15 cellular contexts compared by ENCODE assay signal in the genomic region with DNA sequence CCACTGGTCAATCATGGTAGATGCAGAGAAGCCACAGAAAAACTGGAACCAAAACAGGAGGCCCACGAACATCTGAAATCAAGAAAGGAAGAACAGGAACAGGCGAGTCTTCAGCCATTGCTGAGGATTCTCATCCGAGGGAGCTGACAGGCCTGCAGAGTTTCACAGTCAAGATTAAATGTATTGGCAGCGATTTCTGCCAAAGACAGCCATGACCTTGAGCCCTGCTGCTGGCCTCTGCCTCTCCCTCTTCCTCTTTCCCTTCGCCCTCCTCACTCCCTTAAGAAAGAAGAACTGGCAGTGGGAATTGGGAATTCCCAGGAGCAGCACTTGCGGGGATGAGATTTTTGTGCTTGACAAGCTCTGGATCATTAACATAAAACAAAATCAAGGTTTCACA.
DNase-seq lines count a peak whose midpoint lies in the region; ATAC-seq and TF ChIP-seq lines count a peak whose summit lies in the region.
"Had no signal": no experiment of that assay in that cellular context is flagged by ENCODE, and none has a peak within 500 bp of the region (broad histone marks: within the 10 kb centered on the region; RNA-seq: fewer than 3 reads in every experiment).

No MANE protein-coding gene starts in this region.

- DNase-seq in RWPE2 (ENCODE audit: low spot score) (peak; percentile 28), chondrocyte (ENCODE audit: low spot score) (no peak), lower lobe of right lung (no peak), lower leg skin (ENCODE audit: low spot score in 2 of 2) (no peak), NCI-H226 (no peak), breast epithelium (ENCODE audit: low spot score in 2 of 2) (no peak)
- DNase-seq: ACHN; CD4-positive, CD25-positive, alpha-beta regulatory T cell; DMS53; HCEC 1CT; NCI-H1417 treated with DMSO at 0.1 percent for 48 hours; NCI-H2081; NCI-H526 had no signal

- ATAC-seq in RWPE2 (ENCODE audit: low read depth), result no peak
- no peak for ATAC-seq in lower lobe of right lung

- H3K27ac ChIP-seq in RWPE2 (ENCODE audit: poor library complexity, severe bottlenecking) (no peak overlapping the region), lower lobe of right lung (peak overlapping the region; percentile 14), temporal lobe (ENCODE audit: low read depth, low read length) (peak overlapping the region; percentile 50), breast epithelium (no peak overlapping the region)

- H3K36me3 Mint-ChIP-seq in chondrocyte (ENCODE audit: low read depth), result peaks cover 59% of the 10 kb centered on the region
- H3K36me3 Mint-ChIP-seq: IgD-negative memory B cell had no signal

- no peaks in the 10 kb centered on the region for H3K27me3 ChIP-seq in RWPE2 (ENCODE audit: insufficient read depth, poor library complexity, severe bottlenecking)
- no peaks in the 10 kb centered on the region for H3K27me3 ChIP-seq in lower lobe of right lung (ENCODE audit: low read depth)
- H3K27me3 ChIP-seq in breast epithelium, result no peaks in the 10 kb centered on the region

- no peak overlapping the region for H3K4me3 Mint-ChIP-seq in chondrocyte (ENCODE audit: unreplicated experiment)
- H3K4me3 Mint-ChIP-seq: CD4-positive, CD25-positive, alpha-beta regulatory T cell; IgD-negative memory B cell had no signal

- peaks cover 44% of the 10 kb centered on the region for H3K4me1 Mint-ChIP-seq in chondrocyte (ENCODE audit: low read depth)
- H3K4me1 Mint-ChIP-seq: CD4-positive, CD25-positive, alpha-beta regulatory T cell; IgD-negative memory B cell had no signal

- H3K36me3 ChIP-seq in RWPE2 (ENCODE audit: low read depth), result no peaks in the 10 kb centered on the region
- peaks cover 32% of the 10 kb centered on the region for H3K36me3 ChIP-seq in lower lobe of right lung
- no peaks in the 10 kb centered on the region for H3K36me3 ChIP-seq in breast epithelium

- no peaks in the 10 kb centered on the region for H3K27me3 Mint-ChIP-seq in chondrocyte (ENCODE audit: low read depth)
- H3K27me3 Mint-ChIP-seq: CD4-positive, CD25-positive, alpha-beta regulatory T cell; IgD-negative memory B cell had no signal

- no peak overlapping the region for H3K4me3 ChIP-seq in RWPE2 (ENCODE audit: severe bottlenecking)
- no peak overlapping the region for H3K4me3 ChIP-seq in lower lobe of right lung
- no peak overlapping the region for H3K4me3 ChIP-seq in lower leg skin (ENCODE audit: low read depth, poor library complexity, severe bottlenecking)
- no peak overlapping the region for H3K4me3 ChIP-seq in breast epithelium

- no peaks in the 10 kb centered on the region for H3K9me3 ChIP-seq in RWPE2 (ENCODE audit: severe bottlenecking)
- no peaks in the 10 kb centered on the region for H3K9me3 ChIP-seq in lower lobe of right lung
- no peaks in the 10 kb centered on the region for H3K9me3 ChIP-seq in breast epithelium

- 75 to 78% methylated on average over 6 of the region's 6 CpGs for WGBS in lower leg skin, 2 donors

- TF ChIP-seq POLR2A in lower leg skin (IDR thresholded peaks at IDR 0.05) (no peak), breast epithelium (IDR thresholded peaks at IDR 0.05) (no peak)

- TF ChIP-seq CTCF in RWPE2 (IDR thresholded peaks at IDR 0.05; ENCODE audit: poor library complexity, severe bottlenecking) (no peak), chondrocyte (IDR thresholded peaks at IDR 0.05) (no peak), lower lobe of right lung (IDR thresholded peaks at IDR 0.05) (no peak), lower leg skin (IDR thresholded peaks at IDR 0.05) (no peak), breast epithelium (IDR thresholded peaks at IDR 0.05) (no peak)

- intact Hi-C loops in lower lobe of right lung (cut with DNase I) (no loop called here), lower leg skin (cut with DNase I; ENCODE audit: low total_unique reads) (no loop called here), breast epithelium (cut with DNase I; ENCODE audit: low total_unique reads) (no loop called here)

- peak overlapping the region; percentile 49 for H3K27ac Mint-ChIP-seq in chondrocyte (ENCODE audit: unreplicated experiment)
- H3K27ac Mint-ChIP-seq: CD4-positive, CD25-positive, alpha-beta regulatory T cell; IgD-negative memory B cell had no signal

- no peaks in the 10 kb centered on the region for H3K4me1 ChIP-seq in RWPE2 (ENCODE audit: insufficient read depth, poor library complexity, severe bottlenecking)
- H3K4me1 ChIP-seq in lower lobe of right lung, result no peaks in the 10 kb centered on the region
- H3K4me1 ChIP-seq in breast epithelium, result no peaks in the 10 kb centered on the region

- no peaks in the 10 kb centered on the region for H3K9me3 Mint-ChIP-seq in chondrocyte (ENCODE audit: low read depth)

Comparison
In these comparisons a context has a peak if more than half of its experiments do, and no peak if none do; other contexts are left out.
1. H3K27ac ChIP-seq: peak in lower lobe of right lung (single experiment) and temporal lobe (single experiment); none in RWPE2 (single experiment) and breast epithelium (0 of 2).